1 cellular context compared by ENCODE assay signal in genomic region chr9:136788644-136789522, GRCh38.
TF ChIP-seq lines count a peak whose summit lies in the region.

No MANE protein-coding gene starts in this region.

TF ChIP-seq in HepG2, 621 proteins besides CTCF, POLR2A, EP300 and RAD21 (continued from another document and continues in another):
- TF ChIP-seq ZNF142 (CRISPR knock-in tag; IDR thresholded peaks at IDR 0.05) (peak; percentile 70; the same call in 1 of the 2 replicates), ZBTB3 (CRISPR knock-in tag; IDR thresholded peaks at IDR 0.05; ENCODE audit: borderline replicate concordance, low read depth) (0 out of 2 replicates have a peak, but pooled peaks have one; percentile 32), HMG20B (CRISPR knock-in tag; conservative IDR thresholded peaks at IDR 0.05) (peak; percentile 27; the same call in 1 of the 2 replicates), ZNF431 (CRISPR knock-in tag; IDR thresholded peaks at IDR 0.05; ENCODE audit: borderline replicate concordance, low read depth) (peak; percentile 78; the same call in 1 of the 2 replicates), ZNF800 (CRISPR knock-in tag; IDR thresholded peaks at IDR 0.05) (peak; percentile 21; the same call in 1 of the 2 replicates), STAG1 (CRISPR knock-in tag; IDR thresholded peaks at IDR 0.05) (peak; percentile 14; the same call in 1 of the 2 replicates), HOXA5 (CRISPR knock-in tag; IDR thresholded peaks at IDR 0.05) (peak; percentile 52; the same call in 1 of the 2 replicates), ZNF343 (CRISPR knock-in tag; IDR thresholded peaks at IDR 0.05) (peak; percentile 27; the same call in 1 of the 2 replicates), ZNF501 (CRISPR knock-in tag; IDR thresholded peaks at IDR 0.05) (peak; percentile 53; the same call in 1 of the 2 replicates), ZBTB20 (CRISPR knock-in tag; IDR thresholded peaks at IDR 0.05; ENCODE audit: borderline replicate concordance, low read depth) (peak; percentile 79; the same call in 1 of the 2 replicates), MEIS1 (CRISPR knock-in tag; IDR thresholded peaks at IDR 0.05; ENCODE audit: borderline replicate concordance) (peak; percentile 41; the same call in 1 of the 2 replicates), ZNF788 (CRISPR knock-in tag; IDR thresholded peaks at IDR 0.05; ENCODE audit: borderline replicate concordance) (peak; percentile 51; the same call in 1 of the 2 replicates), ISL2 (CRISPR knock-in tag; IDR thresholded peaks at IDR 0.05) (peak; percentile 83), ZGPAT (CRISPR knock-in tag; IDR thresholded peaks at IDR 0.05) (peak; percentile 85), HDAC2 (CRISPR knock-in tag; IDR thresholded peaks at IDR 0.05) (peak; percentile 52; the same call in 1 of the 2 replicates), SKIL (CRISPR knock-in tag; IDR thresholded peaks at IDR 0.05; ENCODE audit: borderline replicate concordance) (peak; percentile 67; the same call in 1 of the 2 replicates), TSC22D2 (CRISPR knock-in tag; IDR thresholded peaks at IDR 0.05; ENCODE audit: borderline replicate concordance) (0 out of 2 replicates have a peak, but pooled peaks have one; percentile 15), ELF3 (CRISPR knock-in tag; IDR thresholded peaks at IDR 0.05) (peak; percentile 52; the same call in 1 of the 2 replicates), CBX1 (IDR thresholded peaks at IDR 0.05; ENCODE audit: low read depth) (peak; percentile 56), MYC (CRISPR knock-in tag; IDR thresholded peaks at IDR 0.05; ENCODE audit: borderline replicate concordance) (peak; percentile 58), ZNF264 (CRISPR knock-in tag; IDR thresholded peaks at IDR 0.05) (peak; percentile 79), PHF21A (CRISPR knock-in tag; IDR thresholded peaks at IDR 0.05) (peak; percentile 77), SALL2 (CRISPR knock-in tag; IDR thresholded peaks at IDR 0.05) (peak; percentile 42; the same call in 1 of the 2 replicates), KDM2A (CRISPR knock-in tag; IDR thresholded peaks at IDR 0.05; ENCODE audit: borderline replicate concordance, low read depth) (peak; percentile 32; the same call in 1 of the 2 replicates), TFAP4 (IDR thresholded peaks at IDR 0.05; ENCODE audit: borderline replicate concordance, low read depth) (peak; percentile 23; the same call in 1 of the 2 replicates), IKZF4 (CRISPR knock-in tag; IDR thresholded peaks at IDR 0.05; ENCODE audit: borderline replicate concordance, low read depth, not compliant biosample characterization) (peak; percentile 72), DBP (CRISPR knock-in tag; IDR thresholded peaks at IDR 0.05; ENCODE audit: not compliant biosample characterization) (peak; percentile 75), ARHGAP35 (CRISPR knock-in tag; IDR thresholded peaks at IDR 0.05; ENCODE audit: borderline replicate concordance) (0 out of 2 replicates have a peak, but pooled peaks have one; percentile 27), ZNF609 (CRISPR knock-in tag; IDR thresholded peaks at IDR 0.05; ENCODE audit: borderline replicate concordance) (peak; percentile 84), ZNF772 (CRISPR knock-in tag; IDR thresholded peaks at IDR 0.05) (peak; percentile 40; the same call in 1 of the 2 replicates), PATZ1 (CRISPR knock-in tag; IDR thresholded peaks at IDR 0.05) (peak; percentile 15; the same call in 1 of the 2 replicates), ZBTB43 (CRISPR knock-in tag; conservative IDR thresholded peaks at IDR 0.05) (0 out of 2 replicates have a peak, but pooled peaks have one; percentile 14)
